Comparison of ENCODE assay signal across 9 cellular contexts in genomic region chr2:127174176-127174575, GRCh38. TPM values are rescaled to one million over a fixed set of nuclear protein-coding genes. Genes with fewer than 3 reads are reported as not detected.
DNase-seq lines count a peak whose midpoint lies in the region; ATAC-seq and TF ChIP-seq lines count a peak whose summit lies in the region.
"Had no signal": no experiment of that assay in that cellular context is flagged by ENCODE, and none has a peak within 500 bp of the region (broad histone marks: within the 10 kb centered on the region; RNA-seq: fewer than 3 reads in every experiment).

No MANE protein-coding gene starts in this region.

- DNase-seq in DMS53 (lab: John Stamatoyannopoulos, UW), result peak; percentile 54
- no peak for DNase-seq in DMS53 treated with DMSO at 0.1 percent for 48 hours (lab: John Stamatoyannopoulos, UW; ENCODE audit: unreplicated experiment)
- no peak for DNase-seq in Panc1 (ENCODE audit: low read depth, low spot score)
- no peak for DNase-seq in glutamatergic neuron
- DNase-seq in stomach, result no peak
- DNase-seq in retina, result no peak

- peaks cover 10% of the 10 kb centered on the region for H3K27me3 Mint-ChIP-seq in glutamatergic neuron (ENCODE audit: unreplicated experiment)

- intact Hi-C loops in Panc1 (cut with micrococcal nuclease; ENCODE audit: unreplicated experiment), result loop anchor here (10.0 kb wide), 1 partner anchor 109 kb away; no protein-coding TSS in a partner anchor
- intact Hi-C loops in stomach (cut with DNase I; ENCODE audit: low total_unique reads), result no loop called here

- no peaks in the 10 kb centered on the region for H3K36me3 ChIP-seq in Panc1 (ENCODE audit: control insufficient read depth, insufficient read depth, low read length)
- no peaks in the 10 kb centered on the region for H3K36me3 ChIP-seq in stomach
- H3K36me3 ChIP-seq: HAP-1 had no signal

- H3K27me3 ChIP-seq in Panc1 (ENCODE audit: control insufficient read depth, insufficient read depth, low read length), result no peaks in the 10 kb centered on the region
- H3K27me3 ChIP-seq in stomach, result no peaks in the 10 kb centered on the region

- peaks cover 34% of the 10 kb centered on the region for H3K4me1 Mint-ChIP-seq in glutamatergic neuron (ENCODE audit: low read depth, unreplicated experiment)

- in situ Hi-C loops in Panc1 (cut with HindIII; ENCODE audit: low pct_unique_long_range_greater_than_20kb, low sequenced_read_pairs), result no loop called here

- WGBS in stomach, 5 donors, result 51 to 69% (median 63%) methylated on average over 4 to 6 of the region's 6 CpGs

- no peak overlapping the region for H3K4me3 Mint-ChIP-seq in glutamatergic neuron (ENCODE audit: unreplicated experiment)

- H3K4me3 ChIP-seq in Panc1 (ENCODE audit: low read depth in 2 of 2, low read length in 2 of 2), result no peak overlapping the region
- no peak overlapping the region for H3K4me3 ChIP-seq in stomach
- H3K4me3 ChIP-seq: HAP-1 had no signal

- H3K9me3 Mint-ChIP-seq in glutamatergic neuron (ENCODE audit: unreplicated experiment), result peaks cover 4% of the 10 kb centered on the region

- H3K27ac Mint-ChIP-seq in glutamatergic neuron (ENCODE audit: unreplicated experiment), result no peak overlapping the region

- BruUV-seq in Panc1 (replicated peaks; lab: Mats Ljungman, UMichigan), result no TSS peak

- H3K27ac ChIP-seq in Panc1 (ENCODE audit: low read length), result no peak overlapping the region
- H3K27ac ChIP-seq in stomach, result peak overlapping the region in 3 of 5 donors; percentile 60 to 87 (median 73)

- no peaks in the 10 kb centered on the region for H3K9me3 ChIP-seq in Panc1 (ENCODE audit: control insufficient read depth, insufficient read depth, low read depth, low read length)
- no peaks in the 10 kb centered on the region for H3K9me3 ChIP-seq in stomach
- H3K9me3 ChIP-seq: HAP-1 had no signal

- POLR2A ChIA-PET in Panc1 (lab: Charles Lee), result no interaction called here

- no peak for TF ChIP-seq EP300 in stomach (IDR thresholded peaks at IDR 0.05)

- TF ChIP-seq POLR2A in stomach (IDR thresholded peaks at IDR 0.05), result no peak

- CTCF ChIA-PET in Panc1 (lab: Charles Lee), result interaction anchor here (0.8 kb wide), 1 partner anchor 203 kb away, joined by 3 read pairs; no protein-coding TSS in a partner anchor

- H3K36me3 Mint-ChIP-seq in glutamatergic neuron (ENCODE audit: unreplicated experiment), result no peaks in the 10 kb centered on the region

- H3K4me1 ChIP-seq in Panc1 (ENCODE audit: control insufficient read depth, insufficient read depth, low read length), result peaks cover 4% of the 10 kb centered on the region; the same call in 1 of the 2 replicates
- peaks cover 0 to 33% (median 18%) of the 10 kb centered on the region in 4 donors for H3K4me1 ChIP-seq in stomach
- H3K4me1 ChIP-seq: HAP-1 had no signal

- ATAC-seq in Panc1 (peak; percentile 70), HG03571 (IDR thresholded peaks at IDR 0.05; ENCODE audit: unreplicated experiment) (no peak), HG02763 (IDR thresholded peaks at IDR 0.05; ENCODE audit: unreplicated experiment) (no peak)

- TF ChIP-seq CTCF in Panc1 (IDR thresholded peaks at IDR 0.05), result no peak; the same call in 1 of the 2 replicates
- peak; percentile 29 for TF ChIP-seq CTCF in glutamatergic neuron (IDR thresholded peaks at IDR 0.05; ENCODE audit: partially characterized antibody, unreplicated experiment)
- peak in 3 of 7 experiments; percentile 8 to 14 (median 11) for TF ChIP-seq CTCF in stomach (IDR thresholded peaks at IDR 0.05)

RNA-seq across cellular contexts. Expression of gene CYP27C1, which starts 45.9 kb away (rescaled TPM):
- total RNA-seq in Panc1 (2021; ENCODE audit: unreplicated experiment), result 5.7 TPM
- 3.2 TPM for polyA plus RNA-seq in Panc1 (2012; ENCODE audit: insufficient read length)
- total RNA-seq in glutamatergic neuron (ENCODE audit: unreplicated experiment), result 4.3 TPM
- total RNA-seq in stomach, result 1 to 10 TPM in 1 of 5 donors, not detected in 4; 3.5 TPM
- under 1 TPM; 0.25 to 0.50 (median 0.31) TPM for polyA plus RNA-seq in stomach
